32 cellular contexts compared by ENCODE assay signal in genomic region chr7:88735920-88736319, GRCh38. TPM values are rescaled to one million over a fixed set of nuclear protein-coding genes. Genes with fewer than 3 reads are reported as not detected.
"Had no signal": no experiment of that assay in that cellular context is flagged by ENCODE, and none has a peak within 500 bp of the region (broad histone marks: within the 10 kb centered on the region; RNA-seq: fewer than 3 reads in every experiment).

No MANE protein-coding gene starts in this region.

- H3K27me3 ChIP-seq: stomach, suprapubic skin, testis, thyroid gland, tibial artery, tibial nerve, transverse colon, upper lobe of left lung, upper lobe of right lung, uterus, vagina had no signal

- FAIRE-seq: urothelium cell line had no signal

- H3K36me3 ChIP-seq: stomach, suprapubic skin, thoracic aorta, thyroid gland, tibial artery, tibial nerve, transverse colon, upper lobe of left lung, upper lobe of right lung, uterus, vagina had no signal

- H3K4me1 ChIP-seq: stomach, suprapubic skin, testis, thyroid gland, tibial artery, tibial nerve, transverse colon, upper lobe of left lung, upper lobe of right lung, uterus, vagina had no signal

- H3K27ac ChIP-seq: stomach, suprapubic skin, testis, thoracic aorta, thyroid gland, tibial artery, tibial nerve, transverse colon, upper lobe of left lung, upper lobe of right lung, uterus, vagina had no signal

- DNase-seq: stimulated activated CD4-positive, alpha-beta T cell treated with anti-CD3 and anti-CD28 coated beads, Interleukin-2, amount 100 ng/mL, for 48 hours; stimulated activated CD4-positive, alpha-beta T cell treated with anti-CD3 and anti-CD28 coated beads, Interleukin-4, amount 100 ng/mL, for 1 hour; stimulated activated CD4-positive, alpha-beta T cell treated with anti-CD3 and anti-CD28 coated beads, Interleukin-4, amount 100 ng/mL, for 24 hours; stimulated activated CD4-positive, alpha-beta T cell treated with anti-CD3 and anti-CD28 coated beads, Interleukin-4, amount 100 ng/mL, for 4 hours; stimulated activated CD8-positive, alpha-beta memory T cell treated with anti-CD3 and anti-CD28 coated beads, Interleukin-4, amount 100 ng/mL, for 48 hours; stimulated activated naive B cell treated with anti-CD40 and anti-IgM and Interleukin-4, amounts not matched to agents 10 μg/mL and 1 μg/mL and 100 μg/mL, for 72 hours; stimulated activated naive CD4-positive, alpha-beta T cell; stimulated activated naive CD4-positive, alpha-beta T cell treated with Interleukin-2 at 50 U/mL for 16 hours; stimulated activated naive CD8-positive, alpha-beta T cell treated with anti-CD3 and anti-CD28 coated beads, Interleukin-15, amount 100 ng/mL, for 72 hours; stimulated activated naive CD8-positive, alpha-beta T cell treated with anti-CD3 and anti-CD28 coated beads, Interleukin-15, Interleukin-2, amounts not matched to agents 100 U/mL and 50 U/mL, for 24 hours; stomach; substantia nigra; testis; thyroid gland; tibial artery; transverse colon; trophoblast cell; upper lobe of left lung; upper lobe of right lung; uterus had no signal

- H3K4me3 ChIP-seq: stomach, suprapubic skin, testis, thoracic aorta, thyroid gland, tibial artery, tibial nerve, transverse colon, upper lobe of left lung, upper lobe of right lung, uterus, vagina had no signal

- H3K9me3 ChIP-seq: suprapubic skin, testis, thoracic aorta, thyroid gland, tibial artery, tibial nerve, transverse colon, upper lobe of left lung, upper lobe of right lung, uterus, vagina had no signal

- ATAC-seq: stimulated activated effector memory CD8-positive, alpha-beta T cell treated with anti-CD3 and anti-CD28 coated beads, Interleukin-12 subunit alpha, Interleukin-12 subunit beta, amount 100 ng/mL, for 72 hours; stimulated activated memory B cell treated with anti-CD40 and anti-IgM and Interleukin-4, amounts not matched to agents 10 μg/mL and 1 μg/mL and 100 μg/mL, for 72 hours; stimulated activated naive B cell treated with anti-CD40 and anti-IgM and Interleukin-4, amounts not matched to agents 10 μg/mL and 1 μg/mL and 100 μg/mL, for 72 hours; stimulated activated naive CD8-positive, alpha-beta T cell treated with anti-CD3 and anti-CD28 coated beads, Interleukin-15, amount 100 ng/mL, for 72 hours; stimulated activated naive CD8-positive, alpha-beta T cell treated with anti-CD3 and anti-CD28 coated beads, Interleukin-15, Interleukin-2, amounts not matched to agents 100 U/mL and 50 U/mL, for 24 hours; upper lobe of right lung had no signal

RNA-seq across cellular contexts. Expression of gene ZNF804B, which starts 23.6 kb away (rescaled TPM):
- total RNA-seq: subcutaneous adipose tissue, suprapubic skin, thoracic aorta, transverse colon, upper lobe of left lung, upper lobe of right lung, ureter, vagina had no signal
- polyA plus RNA-seq: stomach, urinary bladder had no signal

RNA-seq across cellular contexts. Expression of gene TEX47, which starts 59.6 kb away (rescaled TPM):
- total RNA-seq: stomach, subcutaneous adipose tissue, suprapubic skin, temporal lobe, thoracic aorta, tibial nerve, transverse colon, upper lobe of left lung, upper lobe of right lung, ureter, urinary bladder, uterus, vagina had no signal
- polyA plus RNA-seq: stomach, thymus, urinary bladder had no signal
